ENCODE assay signal across 8 cellular contexts in the genomic region with DNA sequence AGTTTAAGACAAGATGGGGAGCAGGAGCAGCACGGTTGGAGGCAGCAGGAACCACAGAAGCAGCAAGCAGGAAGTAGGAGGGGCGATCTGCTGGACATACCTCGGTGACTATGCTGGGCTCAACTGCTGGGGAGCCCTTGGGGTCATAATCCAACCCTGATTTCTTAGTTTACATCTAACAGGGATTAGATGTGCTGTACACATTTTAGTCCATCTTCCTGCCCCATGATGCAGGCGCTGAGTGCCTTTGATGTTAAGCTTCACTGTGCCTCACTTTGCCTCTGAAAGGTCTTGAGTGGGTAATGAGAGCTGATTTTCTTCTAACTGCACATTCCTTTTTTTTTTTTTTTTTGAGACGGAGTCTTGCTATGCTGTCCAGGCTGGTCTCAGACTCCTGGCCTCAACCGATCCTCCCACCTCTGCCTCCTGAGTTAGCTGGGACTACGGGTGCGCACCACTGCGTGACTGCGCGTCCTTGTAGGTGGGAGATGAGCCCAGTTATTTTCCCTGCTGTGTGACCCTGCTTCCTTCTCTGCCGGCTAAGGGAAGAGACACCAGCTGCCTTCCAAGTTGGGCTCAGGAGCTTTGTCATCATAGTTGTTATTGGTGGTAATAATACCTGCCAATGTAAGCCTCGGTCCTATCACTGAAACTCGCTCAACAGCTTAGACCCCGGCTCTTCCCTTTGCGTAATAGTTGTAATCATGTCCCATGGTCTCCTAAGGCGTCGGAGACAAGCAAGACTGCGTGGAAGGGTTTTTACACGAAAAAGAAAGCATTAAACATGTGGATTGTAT.
A peak's percentile ranks its signal among the peaks of the same experiment; 100 is the strongest.
DNase-seq lines count a peak whose midpoint lies in the region; ATAC-seq lines count a peak whose summit lies in the region.

No MANE protein-coding gene starts in this region.

- peaks cover 7% of the 10 kb centered on the region for H3K9me3 Mint-ChIP-seq in activated naive CD4-positive, alpha-beta T cell treated with anti-CD3 and anti-CD28 coated beads, Interleukin-2, amount 50 U/mL, for 24 hours
- H3K9me3 Mint-ChIP-seq in stimulated activated naive CD8-positive, alpha-beta T cell treated with anti-CD3 and anti-CD28 coated beads, Interleukin-15, amount 100 ng/mL, for 72 hours, result no peaks in the 10 kb centered on the region

- peaks cover 8% of the 10 kb centered on the region; the same call in 1 of the 2 replicates for H3K4me1 ChIP-seq in iPS-20b (ENCODE audit: insufficient read depth, low read length)

- H3K27me3 Mint-ChIP-seq in activated naive CD4-positive, alpha-beta T cell treated with anti-CD3 and anti-CD28 coated beads, Interleukin-2, amount 50 U/mL, for 24 hours, result no peaks in the 10 kb centered on the region
- no peaks in the 10 kb centered on the region for H3K27me3 Mint-ChIP-seq in stimulated activated naive CD8-positive, alpha-beta T cell treated with anti-CD3 and anti-CD28 coated beads, Interleukin-15, amount 100 ng/mL, for 72 hours

- peak overlapping the region; percentile 85 for H3K4me3 ChIP-seq in iPS-20b (ENCODE audit: low read length)

- peaks cover 3% of the 10 kb centered on the region for H3K36me3 Mint-ChIP-seq in activated naive CD4-positive, alpha-beta T cell treated with anti-CD3 and anti-CD28 coated beads, Interleukin-2, amount 50 U/mL, for 24 hours

- H3K36me3 ChIP-seq in iPS-20b (ENCODE audit: insufficient read depth, low read depth, low read length), result no peaks in the 10 kb centered on the region

- DNase-seq in NCI-H510A treated with DMSO at 0.1 percent for 48 hours (lab: John Stamatoyannopoulos, UW), result peak; percentile 51
- DNase-seq in NCI-H510A (lab: John Stamatoyannopoulos, UW), result no peak
- peak; percentile 65 for DNase-seq in MV-4-11 (lab: John Stamatoyannopoulos, UW)
- peak; percentile 39 to 52 for DNase-seq in stimulated activated naive CD8-positive, alpha-beta T cell treated with anti-CD3 and anti-CD28 coated beads, Interleukin-15, amount 100 ng/mL, for 72 hours
- DNase-seq in HK-2 (ENCODE audit: unreplicated experiment), result no peak

- H3K9ac ChIP-seq in iPS-20b (ENCODE audit: low read depth, low read length), result peak overlapping the region; percentile 74; the same call in 1 of the 2 replicates

- H3K9me3 ChIP-seq in iPS-20b (ENCODE audit: insufficient read depth, low read depth, low read length), result no peaks in the 10 kb centered on the region

- H3K27me3 ChIP-seq in iPS-20b (ENCODE audit: insufficient read depth, low read length), result peaks cover 21% of the 10 kb centered on the region; the same call in 1 of the 2 replicates

- H3K4me3 Mint-ChIP-seq in activated naive CD4-positive, alpha-beta T cell treated with anti-CD3 and anti-CD28 coated beads, Interleukin-2, amount 50 U/mL, for 24 hours, result peak overlapping the region; percentile 85
- H3K4me3 Mint-ChIP-seq in stimulated activated naive CD8-positive, alpha-beta T cell treated with anti-CD3 and anti-CD28 coated beads, Interleukin-15, amount 100 ng/mL, for 72 hours, result peak overlapping the region; percentile 79 to 93

- H3K4me1 Mint-ChIP-seq in activated naive CD4-positive, alpha-beta T cell treated with anti-CD3 and anti-CD28 coated beads, Interleukin-2, amount 50 U/mL, for 24 hours, result peaks cover 68% of the 10 kb centered on the region
- peaks cover 51% of the 10 kb centered on the region for H3K4me1 Mint-ChIP-seq in stimulated activated naive CD8-positive, alpha-beta T cell treated with anti-CD3 and anti-CD28 coated beads, Interleukin-15, amount 100 ng/mL, for 72 hours

- H3K27ac Mint-ChIP-seq in activated naive CD4-positive, alpha-beta T cell treated with anti-CD3 and anti-CD28 coated beads, Interleukin-2, amount 50 U/mL, for 24 hours, result peak overlapping the region; percentile 97
- H3K27ac Mint-ChIP-seq in stimulated activated naive CD8-positive, alpha-beta T cell treated with anti-CD3 and anti-CD28 coated beads, Interleukin-15, amount 100 ng/mL, for 72 hours, result peak overlapping the region; percentile 31 to 97

- H3K27ac ChIP-seq in iPS-20b (ENCODE audit: low read length), result no peak overlapping the region

- ATAC-seq in stimulated activated naive CD8-positive, alpha-beta T cell treated with anti-CD3 and anti-CD28 coated beads, Interleukin-15, amount 100 ng/mL, for 72 hours, result peak; percentile 16
- no peak for ATAC-seq in HG03045 (IDR thresholded peaks at IDR 0.05; ENCODE audit: unreplicated experiment)

Comparison
In these comparisons a context has a peak if more than half of its experiments do, and no peak if none do; other contexts are left out.
1. DNase-seq: peak in NCI-H510A treated with DMSO at 0.1 percent for 48 hours (single experiment), MV-4-11 (single experiment) and stimulated activated naive CD8-positive, alpha-beta T cell treated with anti-CD3 and anti-CD28 coated beads, Interleukin-15, amount 100 ng/mL, for 72 hours (2 of 2); none in NCI-H510A (single experiment) and HK-2 (single experiment).